In the genomic region with DNA sequence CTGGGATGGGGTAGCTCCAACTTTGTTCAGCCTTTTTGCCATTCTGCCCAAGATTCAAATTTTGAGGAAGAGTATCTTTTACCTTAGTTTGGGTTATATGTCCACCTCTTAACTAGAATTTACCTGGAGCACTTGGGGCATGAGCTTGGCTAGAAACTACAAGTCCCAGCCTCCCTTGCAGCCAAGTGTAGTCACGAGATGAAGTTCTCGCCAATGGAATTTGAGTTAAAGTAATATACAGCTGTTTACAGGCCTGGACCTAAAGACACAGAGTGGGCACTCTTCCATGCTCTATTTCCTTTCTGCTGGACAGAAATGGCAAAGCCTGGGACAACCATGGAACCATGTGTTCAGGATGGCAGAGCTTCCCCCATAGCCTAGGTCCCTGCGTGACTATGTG, we compare ENCODE assay signal across 23 cellular contexts.
"Had no signal": no experiment of that assay in that cellular context is flagged by ENCODE, and none has a peak within 500 bp of the region (broad histone marks: within the 10 kb centered on the region; RNA-seq: fewer than 3 reads in every experiment).

No MANE protein-coding gene starts in this region.

- H3K36me3 ChIP-seq: SJSA1 had no signal

- H3K4me1 ChIP-seq: SJSA1 had no signal

- FAIRE-seq: RCC 7860 had no signal

- H3K4me3 ChIP-seq: SJSA1, SK-N-MC had no signal

- DNase-seq: IMR-90, KBM-7, MV-4-11, NCI-H1048, NCI-H1105, NCI-H1436 treated with DMSO at 0.1 percent for 48 hours, NCI-H1694, NCI-H187 treated with DMSO at 0.1 percent for 48 hours, NCI-H2029 treated with DMSO at 0.1 percent for 48 hours, NCI-H2107, NCI-H226, NCI-H446, NCI-H510A, NCI-H524 treated with DMSO at 0.1 percent for 48 hours, NCI-H69, NCI-H774, Right ventricle myocardium superior, RPMI8226, SIG-M5, T-helper 1 cell had no signal

- H3K27me3 ChIP-seq: SJSA1 had no signal

- H3K27ac ChIP-seq: SJSA1, SK-N-MC had no signal

- H3K9me3 ChIP-seq: SJSA1 had no signal
